Comparison of ENCODE assay signal across 1 cellular context in the genomic region with DNA sequence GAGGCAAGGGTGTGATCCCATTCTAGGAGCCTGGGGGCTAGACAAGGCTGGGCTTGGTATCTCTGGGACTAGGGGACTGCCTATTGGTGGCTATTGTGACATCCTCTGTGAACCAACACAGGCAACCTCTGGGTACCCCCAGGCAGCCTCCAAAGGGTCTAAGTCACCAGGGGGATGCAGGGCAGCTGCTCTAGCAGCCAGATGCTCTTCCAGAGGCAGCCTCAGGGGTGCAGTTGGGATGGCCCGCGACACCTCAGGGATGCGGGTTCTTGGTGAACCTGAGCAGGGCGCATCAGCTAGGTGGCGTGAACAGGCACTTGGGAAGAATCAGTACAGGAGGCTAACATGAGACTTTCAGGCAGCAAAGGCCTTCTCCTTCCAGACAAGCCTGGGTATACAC.
TF ChIP-seq lines count a peak whose summit lies in the region.

No MANE protein-coding gene starts in this region.

TF ChIP-seq in GM23338, 12 proteins besides CTCF, POLR2A, EP300 and RAD21:
- TF ChIP-seq CREB1 (CRISPR knock-in tag; IDR thresholded peaks at IDR 0.05; ENCODE audit: low read depth), result no peak
- TF ChIP-seq EZH2phosphoT487 (IDR thresholded peaks at IDR 0.05; ENCODE audit: unreplicated experiment), result no peak
- no peak for TF ChIP-seq JUNB (IDR thresholded peaks at IDR 0.05; ENCODE audit: unreplicated experiment)
- TF ChIP-seq, protein P1, sequence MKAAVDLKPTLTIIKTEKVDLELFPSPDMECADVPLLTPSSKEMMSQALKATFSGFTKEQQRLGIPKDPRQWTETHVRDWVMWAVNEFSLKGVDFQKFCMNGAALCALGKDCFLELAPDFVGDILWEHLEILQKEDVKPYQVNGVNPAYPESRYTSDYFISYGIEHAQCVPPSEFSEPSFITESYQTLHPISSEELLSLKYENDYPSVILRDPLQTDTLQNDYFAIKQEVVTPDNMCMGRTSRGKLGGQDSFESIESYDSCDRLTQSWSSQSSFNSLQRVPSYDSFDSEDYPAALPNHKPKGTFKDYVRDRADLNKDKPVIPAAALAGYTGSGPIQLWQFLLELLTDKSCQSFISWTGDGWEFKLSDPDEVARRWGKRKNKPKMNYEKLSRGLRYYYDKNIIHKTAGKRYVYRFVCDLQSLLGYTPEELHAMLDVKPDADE (IDR thresholded peaks at IDR 0.05), result no peak
- TF ChIP-seq ZNF114 (CRISPR knock-in tag; IDR thresholded peaks at IDR 0.05), result no peak
- no peak for TF ChIP-seq POLR2AphosphoS5 (IDR thresholded peaks at IDR 0.05; ENCODE audit: low read depth)
- TF ChIP-seq ZNF331 (CRISPR knock-in tag; IDR thresholded peaks at IDR 0.05; ENCODE audit: low read depth), result no peak
- TF ChIP-seq, protein P2, sequence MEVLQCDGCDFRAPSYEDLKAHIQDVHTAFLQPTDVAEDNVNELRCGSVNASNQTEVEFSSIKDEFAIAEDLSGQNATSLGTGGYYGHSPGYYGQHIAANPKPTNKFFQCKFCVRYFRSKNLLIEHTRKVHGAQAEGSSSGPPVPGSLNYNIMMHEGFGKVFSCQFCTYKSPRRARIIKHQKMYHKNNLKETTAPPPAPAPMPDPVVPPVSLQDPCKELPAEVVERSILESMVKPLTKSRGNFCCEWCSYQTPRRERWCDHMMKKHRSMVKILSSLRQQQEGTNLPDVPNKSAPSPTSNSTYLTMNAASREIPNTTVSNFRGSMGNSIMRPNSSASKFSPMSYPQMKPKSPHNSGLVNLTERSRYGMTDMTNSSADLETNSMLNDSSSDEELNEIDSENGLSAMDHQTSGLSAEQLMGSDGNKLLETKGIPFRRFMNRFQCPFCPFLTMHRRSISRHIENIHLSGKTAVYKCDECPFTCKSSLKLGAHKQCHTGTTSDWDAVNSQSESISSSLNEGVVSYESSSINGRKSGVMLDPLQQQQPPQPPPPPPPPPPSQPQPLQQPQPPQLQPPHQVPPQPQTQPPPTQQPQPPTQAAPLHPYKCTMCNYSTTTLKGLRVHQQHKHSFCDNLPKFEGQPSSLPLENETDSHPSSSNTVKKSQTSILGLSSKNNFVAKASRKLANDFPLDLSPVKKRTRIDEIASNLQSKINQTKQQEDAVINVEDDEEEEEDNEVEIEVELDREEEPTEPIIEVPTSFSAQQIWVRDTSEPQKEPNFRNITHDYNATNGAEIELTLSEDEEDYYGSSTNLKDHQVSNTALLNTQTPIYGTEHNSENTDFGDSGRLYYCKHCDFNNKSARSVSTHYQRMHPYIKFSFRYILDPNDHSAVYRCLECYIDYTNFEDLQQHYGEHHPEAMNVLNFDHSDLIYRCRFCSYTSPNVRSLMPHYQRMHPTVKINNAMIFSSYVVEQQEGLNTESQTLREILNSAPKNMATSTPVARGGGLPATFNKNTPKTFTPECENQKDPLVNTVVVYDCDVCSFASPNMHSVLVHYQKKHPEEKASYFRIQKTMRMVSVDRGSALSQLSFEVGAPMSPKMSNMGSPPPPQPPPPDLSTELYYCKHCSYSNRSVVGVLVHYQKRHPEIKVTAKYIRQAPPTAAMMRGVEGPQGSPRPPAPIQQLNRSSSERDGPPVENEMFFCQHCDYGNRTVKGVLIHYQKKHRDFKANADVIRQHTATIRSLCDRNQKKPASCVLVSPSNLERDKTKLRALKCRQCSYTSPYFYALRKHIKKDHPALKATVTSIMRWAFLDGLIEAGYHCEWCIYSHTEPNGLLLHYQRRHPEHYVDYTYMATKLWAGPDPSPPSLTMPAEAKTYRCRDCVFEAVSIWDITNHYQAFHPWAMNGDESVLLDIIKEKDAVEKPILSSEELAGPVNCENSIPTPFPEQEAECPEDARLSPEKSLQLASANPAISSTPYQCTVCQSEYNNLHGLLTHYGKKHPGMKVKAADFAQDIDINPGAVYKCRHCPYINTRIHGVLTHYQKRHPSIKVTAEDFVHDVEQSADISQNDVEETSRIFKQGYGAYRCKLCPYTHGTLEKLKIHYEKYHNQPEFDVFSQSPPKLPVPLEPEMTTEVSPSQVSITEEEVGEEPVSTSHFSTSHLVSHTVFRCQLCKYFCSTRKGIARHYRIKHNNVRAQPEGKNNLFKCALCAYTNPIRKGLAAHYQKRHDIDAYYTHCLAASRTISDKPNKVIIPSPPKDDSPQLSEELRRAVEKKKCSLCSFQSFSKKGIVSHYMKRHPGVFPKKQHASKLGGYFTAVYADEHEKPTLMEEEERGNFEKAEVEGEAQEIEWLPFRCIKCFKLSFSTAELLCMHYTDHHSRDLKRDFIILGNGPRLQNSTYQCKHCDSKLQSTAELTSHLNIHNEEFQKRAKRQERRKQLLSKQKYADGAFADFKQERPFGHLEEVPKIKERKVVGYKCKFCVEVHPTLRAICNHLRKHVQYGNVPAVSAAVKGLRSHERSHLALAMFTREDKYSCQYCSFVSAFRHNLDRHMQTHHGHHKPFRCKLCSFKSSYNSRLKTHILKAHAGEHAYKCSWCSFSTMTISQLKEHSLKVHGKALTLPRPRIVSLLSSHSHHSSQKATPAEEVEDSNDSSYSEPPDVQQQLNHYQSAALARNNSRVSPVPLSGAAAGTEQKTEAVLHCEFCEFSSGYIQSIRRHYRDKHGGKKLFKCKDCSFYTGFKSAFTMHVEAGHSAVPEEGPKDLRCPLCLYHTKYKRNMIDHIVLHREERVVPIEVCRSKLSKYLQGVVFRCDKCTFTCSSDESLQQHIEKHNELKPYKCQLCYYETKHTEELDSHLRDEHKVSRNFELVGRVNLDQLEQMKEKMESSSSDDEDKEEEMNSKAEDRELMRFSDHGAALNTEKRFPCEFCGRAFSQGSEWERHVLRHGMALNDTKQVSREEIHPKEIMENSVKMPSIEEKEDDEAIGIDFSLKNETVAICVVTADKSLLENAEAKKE (CRISPR knock-in tag; IDR thresholded peaks at IDR 0.05), result no peak
- no peak for TF ChIP-seq STAT1 (IDR thresholded peaks at IDR 0.05; ENCODE audit: unreplicated experiment)
- TF ChIP-seq, protein P3, sequence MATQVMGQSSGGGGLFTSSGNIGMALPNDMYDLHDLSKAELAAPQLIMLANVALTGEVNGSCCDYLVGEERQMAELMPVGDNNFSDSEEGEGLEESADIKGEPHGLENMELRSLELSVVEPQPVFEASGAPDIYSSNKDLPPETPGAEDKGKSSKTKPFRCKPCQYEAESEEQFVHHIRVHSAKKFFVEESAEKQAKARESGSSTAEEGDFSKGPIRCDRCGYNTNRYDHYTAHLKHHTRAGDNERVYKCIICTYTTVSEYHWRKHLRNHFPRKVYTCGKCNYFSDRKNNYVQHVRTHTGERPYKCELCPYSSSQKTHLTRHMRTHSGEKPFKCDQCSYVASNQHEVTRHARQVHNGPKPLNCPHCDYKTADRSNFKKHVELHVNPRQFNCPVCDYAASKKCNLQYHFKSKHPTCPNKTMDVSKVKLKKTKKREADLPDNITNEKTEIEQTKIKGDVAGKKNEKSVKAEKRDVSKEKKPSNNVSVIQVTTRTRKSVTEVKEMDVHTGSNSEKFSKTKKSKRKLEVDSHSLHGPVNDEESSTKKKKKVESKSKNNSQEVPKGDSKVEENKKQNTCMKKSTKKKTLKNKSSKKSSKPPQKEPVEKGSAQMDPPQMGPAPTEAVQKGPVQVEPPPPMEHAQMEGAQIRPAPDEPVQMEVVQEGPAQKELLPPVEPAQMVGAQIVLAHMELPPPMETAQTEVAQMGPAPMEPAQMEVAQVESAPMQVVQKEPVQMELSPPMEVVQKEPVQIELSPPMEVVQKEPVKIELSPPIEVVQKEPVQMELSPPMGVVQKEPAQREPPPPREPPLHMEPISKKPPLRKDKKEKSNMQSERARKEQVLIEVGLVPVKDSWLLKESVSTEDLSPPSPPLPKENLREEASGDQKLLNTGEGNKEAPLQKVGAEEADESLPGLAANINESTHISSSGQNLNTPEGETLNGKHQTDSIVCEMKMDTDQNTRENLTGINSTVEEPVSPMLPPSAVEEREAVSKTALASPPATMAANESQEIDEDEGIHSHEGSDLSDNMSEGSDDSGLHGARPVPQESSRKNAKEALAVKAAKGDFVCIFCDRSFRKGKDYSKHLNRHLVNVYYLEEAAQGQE (IDR thresholded peaks at IDR 0.05; ENCODE audit: unreplicated experiment), result no peak
- no peak for TF ChIP-seq NANOG (IDR thresholded peaks at IDR 0.05; ENCODE audit: borderline replicate concordance)
- TF ChIP-seq EZH2 (IDR thresholded peaks at IDR 0.05; ENCODE audit: low read depth, unreplicated experiment), result no peak
